29 cellular contexts compared by ENCODE assay signal in genomic region chr1:4637616-4638346, GRCh38. TPM values are rescaled to one million over a fixed set of nuclear protein-coding genes. Genes with fewer than 3 reads are reported as not detected.
"Had no signal": no experiment of that assay in that cellular context is flagged by ENCODE, and none has a peak within 500 bp of the region (broad histone marks: within the 10 kb centered on the region; RNA-seq: fewer than 3 reads in every experiment).

No MANE protein-coding gene starts in this region.

- H3K27me3 ChIP-seq: adrenal gland, body of pancreas, colonic mucosa, thyroid gland, upper lobe of left lung had no signal

- H3K9me3 ChIP-seq: adrenal gland, body of pancreas, colonic mucosa, left lung, thyroid gland, upper lobe of left lung had no signal

- ATAC-seq: activated CD4-positive, alpha-beta T cell treated with anti-CD3 and anti-CD28 coated beads for 36 hours; activated CD8-positive, alpha-beta memory T cell treated with anti-CD3 and anti-CD28 coated beads, Interleukin-2, amount 10 ng/mL, durations not matched to agents 7 days and 5 days; activated CD8-positive, alpha-beta T cell treated with anti-CD3 and anti-CD28 coated beads, Interleukin-2, amount 10 ng/mL, durations not matched to agents 7 days and 5 days; activated T-cell treated with anti-CD3 and anti-CD28 coated beads, Interleukin-2, amount 50 U/mL, for 72 hours; body of pancreas; left lung; sciatic nerve; stimulated activated memory B cell treated with anti-CD40 and anti-IgM and Interleukin-4, amounts not matched to agents 10 μg/mL and 1 μg/mL and 100 μg/mL, for 72 hours; stimulated activated naive CD8-positive, alpha-beta T cell treated with anti-CD3 and anti-CD28 coated beads, Interleukin-15, amount 100 ng/mL, for 72 hours had no signal

- DNase-seq: activated CD4-positive, alpha-beta T cell treated with anti-CD3 and anti-CD28 coated beads for 36 hours; activated CD4-positive, CD25-positive, alpha-beta regulatory T cell; activated CD8-positive, alpha-beta memory T cell treated with anti-CD3 and anti-CD28 coated beads, Interleukin-2, amount 10 ng/mL, durations not matched to agents 7 days and 5 days; activated CD8-positive, alpha-beta T cell treated with anti-CD3 and anti-CD28 coated beads, Interleukin-2, amount 10 ng/mL, durations not matched to agents 7 days and 5 days; activated naive CD4-positive, alpha-beta T cell treated with anti-CD3 and anti-CD28 coated beads for 36 hours; activated naive CD8-positive, alpha-beta T cell treated with anti-CD3 and anti-CD28 coated beads for 36 hours; activated T-cell treated with anti-CD3 and anti-CD28 coated beads, Interleukin-2, amount 50 U/mL, for 72 hours; aorta; cerebellar nuclear complex; colonic mucosa; effector CD8-positive, alpha-beta T cell; kidney glomerular epithelial cell; left lung; naive B cell; stimulated activated CD4-positive, alpha-beta T cell treated with anti-CD3 and anti-CD28 coated beads, Interleukin-1b, Interleukin-23, amount 100 ng/mL, for 48 hours; stimulated activated CD4-positive, alpha-beta T cell treated with anti-CD3 and anti-CD28 coated beads, Interleukin-4, amount 100 ng/mL, for 4 hours; stimulated activated CD8-positive, alpha-beta memory T cell treated with anti-CD3 and anti-CD28 coated beads, Interleukin-4, amount 100 ng/mL, for 48 hours; stimulated activated naive CD8-positive, alpha-beta T cell treated with anti-CD3 and anti-CD28 coated beads, Interleukin-15, amount 100 ng/mL, for 72 hours; substantia nigra; T-helper 1 cell; thyroid gland; upper lobe of left lung had no signal

- H3K36me3 Mint-ChIP-seq: activated CD8-positive, alpha-beta memory T cell treated with anti-CD3 and anti-CD28 coated beads, Interleukin-2, amount 10 ng/mL, durations not matched to agents 7 days and 5 days; activated naive CD8-positive, alpha-beta T cell treated with anti-CD3 and anti-CD28 coated beads for 36 hours; naive B cell; stimulated activated memory B cell treated with anti-CD40 and anti-IgM and Interleukin-4, amounts not matched to agents 10 μg/mL and 1 μg/mL and 100 μg/mL, for 72 hours had no signal

- H3K4me3 Mint-ChIP-seq: activated CD4-positive, alpha-beta T cell treated with anti-CD3 and anti-CD28 coated beads for 36 hours; activated CD8-positive, alpha-beta memory T cell treated with anti-CD3 and anti-CD28 coated beads, Interleukin-2, amount 10 ng/mL, durations not matched to agents 7 days and 5 days; activated CD8-positive, alpha-beta T cell treated with anti-CD3 and anti-CD28 coated beads, Interleukin-2, amount 10 ng/mL, durations not matched to agents 7 days and 5 days; activated naive CD4-positive, alpha-beta T cell treated with anti-CD3 and anti-CD28 coated beads for 36 hours; activated naive CD8-positive, alpha-beta T cell treated with anti-CD3 and anti-CD28 coated beads for 36 hours; activated T-cell treated with anti-CD3 and anti-CD28 coated beads, Interleukin-2, amount 50 U/mL, for 72 hours; naive B cell; stimulated activated memory B cell treated with anti-CD40 and anti-IgM and Interleukin-4, amounts not matched to agents 10 μg/mL and 1 μg/mL and 100 μg/mL, for 72 hours; stimulated activated naive CD8-positive, alpha-beta T cell treated with anti-CD3 and anti-CD28 coated beads, Interleukin-15, amount 100 ng/mL, for 72 hours; T-helper 2 cell treated with Interferon-gamma antibody and Interleukin-4, amounts not matched to agents 5 μg/mL and 100 μg/mL, for 36 hours had no signal

- H3K27ac ChIP-seq: adrenal gland, body of pancreas, colonic mucosa, left lung, skin epidermis, thyroid gland, upper lobe of left lung had no signal

- H3K27ac Mint-ChIP-seq: activated CD4-positive, alpha-beta T cell treated with anti-CD3 and anti-CD28 coated beads for 36 hours; activated CD8-positive, alpha-beta memory T cell treated with anti-CD3 and anti-CD28 coated beads, Interleukin-2, amount 10 ng/mL, durations not matched to agents 7 days and 5 days; activated CD8-positive, alpha-beta T cell treated with anti-CD3 and anti-CD28 coated beads, Interleukin-2, amount 10 ng/mL, durations not matched to agents 7 days and 5 days; activated naive CD4-positive, alpha-beta T cell treated with anti-CD3 and anti-CD28 coated beads for 36 hours; activated naive CD8-positive, alpha-beta T cell treated with anti-CD3 and anti-CD28 coated beads for 36 hours; activated T-cell treated with anti-CD3 and anti-CD28 coated beads, Interleukin-2, amount 50 U/mL, for 72 hours; naive B cell; stimulated activated memory B cell treated with anti-CD40 and anti-IgM and Interleukin-4, amounts not matched to agents 10 μg/mL and 1 μg/mL and 100 μg/mL, for 72 hours; stimulated activated naive CD8-positive, alpha-beta T cell treated with anti-CD3 and anti-CD28 coated beads, Interleukin-15, amount 100 ng/mL, for 72 hours; T-helper 2 cell treated with Interferon-gamma antibody and Interleukin-4, amounts not matched to agents 5 μg/mL and 100 μg/mL, for 36 hours had no signal

- H3K36me3 ChIP-seq: adrenal gland, colonic mucosa, left lung, thyroid gland, upper lobe of left lung had no signal

- H3K9me3 Mint-ChIP-seq: activated naive CD4-positive, alpha-beta T cell treated with anti-CD3 and anti-CD28 coated beads for 36 hours; activated naive CD8-positive, alpha-beta T cell treated with anti-CD3 and anti-CD28 coated beads for 36 hours; activated T-cell treated with anti-CD3 and anti-CD28 coated beads, Interleukin-2, amount 50 U/mL, for 72 hours; naive B cell; stimulated activated memory B cell treated with anti-CD40 and anti-IgM and Interleukin-4, amounts not matched to agents 10 μg/mL and 1 μg/mL and 100 μg/mL, for 72 hours; stimulated activated naive CD8-positive, alpha-beta T cell treated with anti-CD3 and anti-CD28 coated beads, Interleukin-15, amount 100 ng/mL, for 72 hours; T-helper 2 cell treated with Interferon-gamma antibody and Interleukin-4, amounts not matched to agents 5 μg/mL and 100 μg/mL, for 36 hours had no signal

- H3K4me1 ChIP-seq: adrenal gland, body of pancreas, colonic mucosa, left lung, thyroid gland, upper lobe of left lung had no signal

- H3K4me3 ChIP-seq: adrenal gland, body of pancreas, colonic mucosa, left lung, lung, skin epidermis, thyroid gland, upper lobe of left lung had no signal

- H3K4me1 Mint-ChIP-seq: activated CD4-positive, alpha-beta T cell treated with anti-CD3 and anti-CD28 coated beads for 36 hours; activated CD8-positive, alpha-beta memory T cell treated with anti-CD3 and anti-CD28 coated beads, Interleukin-2, amount 10 ng/mL, durations not matched to agents 7 days and 5 days; activated naive CD8-positive, alpha-beta T cell treated with anti-CD3 and anti-CD28 coated beads for 36 hours; stimulated activated naive CD8-positive, alpha-beta T cell treated with anti-CD3 and anti-CD28 coated beads, Interleukin-15, amount 100 ng/mL, for 72 hours had no signal

RNA-seq across cellular contexts. Expression of gene AJAP1, which starts 16.6 kb away (rescaled TPM):
- total RNA-seq: activated CD4-positive, alpha-beta T cell treated with anti-CD3 and anti-CD28 coated beads for 36 hours; activated CD8-positive, alpha-beta memory T cell treated with anti-CD3 and anti-CD28 coated beads, Interleukin-2, amount 10 ng/mL, durations not matched to agents 7 days and 5 days; activated CD8-positive, alpha-beta T cell treated with anti-CD3 and anti-CD28 coated beads, Interleukin-2, amount 10 ng/mL, durations not matched to agents 7 days and 5 days; activated naive CD8-positive, alpha-beta T cell treated with anti-CD3 and anti-CD28 coated beads for 36 hours had no signal
- polyA plus RNA-seq: aorta had no signal
